Comparison of ENCODE assay signal across 8 cellular contexts in genomic region chr5:141850786-141851185, GRCh38. TPM values are rescaled to one million over a fixed set of nuclear protein-coding genes. Genes with fewer than 3 reads are reported as not detected.
DNase-seq lines count a peak whose midpoint lies in the region; ATAC-seq, FAIRE-seq and TF ChIP-seq lines count a peak whose summit lies in the region.

No MANE protein-coding gene starts in this region.

- no peak for FAIRE-seq in HepG2 (lab: Jason Lieb, UNC)

- H3K4me1 ChIP-seq in HepG2 (ENCODE audit: insufficient read depth, low read length): peaks cover 19% of the 10 kb centered on the region
- H3K4me1 ChIP-seq in right lobe of liver: peaks cover 0 to 12% (median 5%) of the 10 kb centered on the region in 4 donors
- peaks cover 8 to 9% of the 10 kb centered on the region in 2 donors for H3K4me1 ChIP-seq in muscle layer of duodenum (ENCODE audit: control insufficient read depth in 1 of 2, insufficient read depth in 2 of 2, low read length in 2 of 2)

- no peaks in the 10 kb centered on the region for H3K36me3 ChIP-seq in HepG2 (replicated peaks in 1 of 2; ENCODE audit: control insufficient read depth in 1 of 2, insufficient read depth in 2 of 2, low read length in 2 of 2)
- H3K36me3 ChIP-seq in right lobe of liver: no peaks in the 10 kb centered on the region
- no peaks in the 10 kb centered on the region for H3K36me3 ChIP-seq in brain microvascular endothelial cell (replicated peaks)
- no peaks in the 10 kb centered on the region for H3K36me3 ChIP-seq in muscle layer of duodenum (ENCODE audit: control insufficient read depth in 1 of 2, insufficient read depth in 2 of 2, low read length in 2 of 2)

- peak overlapping the region; percentile 15 for H2AFZ ChIP-seq in HepG2 (ENCODE audit: low read length)

- peak overlapping the region in 1 of 3 experiments; percentile 16; a peak in 1 of 6 replicates for H3K4me3 ChIP-seq in HepG2 (replicated peaks in 1 of 3; ENCODE audit: insufficient read depth in 1 of 3, low read depth in 2 of 3, low read length in 3 of 3)
- H3K4me3 ChIP-seq in right lobe of liver: no peak overlapping the region
- peak overlapping the region; percentile 68 for H3K4me3 ChIP-seq in brain microvascular endothelial cell (ENCODE audit: low read depth, low read length)
- peak overlapping the region in 1 of 2 donors; percentile 40 for H3K4me3 ChIP-seq in muscle layer of duodenum (ENCODE audit: low read depth in 1 of 2, low read length in 2 of 2)

- H3K79me2 ChIP-seq in HepG2 (ENCODE audit: insufficient read depth, low read length): no peaks in the 10 kb centered on the region

- BruUV-seq in HepG2 (replicated peaks; lab: Mats Ljungman, UMichigan): no TSS peak

- H3K4me2 ChIP-seq in HepG2 (ENCODE audit: low read depth, low read length): peak overlapping the region; percentile 51; the same call in 1 of the 2 replicates

- intact Hi-C loops in HepG2 (cut with micrococcal nuclease; ENCODE audit: unreplicated experiment): no loop called here
- intact Hi-C loops in right lobe of liver (cut with DNase I): no loop called here

- ATAC-seq in HepG2 (no peak), right lobe of liver (no peak), HG02870 (IDR thresholded peaks at IDR 0.05; ENCODE audit: unreplicated experiment) (no peak), GM18867 (IDR thresholded peaks at IDR 0.05; ENCODE audit: unreplicated experiment) (no peak)

- TF ChIP-seq CTCF in HepG2 (CRISPR knock-in tag; IDR thresholded peaks at IDR 0.05): no peak
- TF ChIP-seq CTCF in right lobe of liver (IDR thresholded peaks at IDR 0.05): no peak
- no peak for TF ChIP-seq CTCF in brain microvascular endothelial cell (IDR thresholded peaks at IDR 0.05; ENCODE audit: low read depth, low read length, missing control alignments)

- H3K9ac ChIP-seq in HepG2 (ENCODE audit: insufficient read depth, low read depth, low read length): no peak overlapping the region

- H3K27me3 ChIP-seq in HepG2 (ENCODE audit: control insufficient read depth in 1 of 2, insufficient read depth in 2 of 2, low read length in 2 of 2) (peaks cover 1 to 13% of the 10 kb centered on the region in 2 experiments; a peak in 2 of 5 replicates), right lobe of liver (no peaks in the 10 kb centered on the region), brain microvascular endothelial cell (replicated peaks) (no peaks in the 10 kb centered on the region), muscle layer of duodenum (ENCODE audit: low read depth, low read length) (peaks cover 4% of the 10 kb centered on the region)

- 16% methylated on average over 4 of the region's 10 CpGs for WGBS in HepG2 (ENCODE audit: low lambda C conversion rate)
- 60% methylated on average over 2 of the region's 10 CpGs for WGBS in right lobe of liver (ENCODE audit: insufficient coverage, low coverage, low lambda C conversion rate, missing lambda C conversion rate)

- in situ Hi-C loops in HepG2 (cut with HindIII; ENCODE audit: extremely low pct_ligation_motif_present, low pct_unique_long_range_greater_than_20kb) (no loop called here), brain microvascular endothelial cell (cut with HindIII; ENCODE audit: low pct_ligation_motif_present, low sequenced_read_pairs) (no loop called here)

- no peak overlapping the region for H3K27ac ChIP-seq in HepG2 (ENCODE audit: extremely low read length, insufficient read depth, low read length)
- peak overlapping the region in 1 of 3 donors; percentile 94 for H3K27ac ChIP-seq in right lobe of liver
- no peak overlapping the region for H3K27ac ChIP-seq in brain microvascular endothelial cell
- peak overlapping the region; percentile 56 for H3K27ac ChIP-seq in muscle layer of duodenum (ENCODE audit: low read length)

- H3K9me3 ChIP-seq in HepG2 (ENCODE audit: low read length) (no peaks in the 10 kb centered on the region), right lobe of liver (no peaks in the 10 kb centered on the region), muscle layer of duodenum (ENCODE audit: control insufficient read depth in 1 of 2, low read length in 2 of 2) (no peaks in the 10 kb centered on the region)

- no peak for TF ChIP-seq EP300 in HepG2 (IDR thresholded peaks at IDR 0.05; ENCODE audit: low read depth in 2 of 2, low read length in 2 of 2)
- no peak for TF ChIP-seq EP300 in HepG2 (CRISPR knock-in tag; IDR thresholded peaks at IDR 0.05; ENCODE audit: borderline replicate concordance)

- no peak for DNase-seq in HepG2 (ENCODE audit: low spot score)
- no peak for DNase-seq in right lobe of liver
- DNase-seq in brain microvascular endothelial cell: no peak
- DNase-seq in inferior parietal cortex (ENCODE audit: extremely low spot score): no peak
- no peak for DNase-seq in NCI-H524 treated with DMSO at 0.1 percent for 48 hours (lab: John Stamatoyannopoulos, UW)

- H4K20me1 ChIP-seq in HepG2 (ENCODE audit: insufficient read depth, low read length): no peaks in the 10 kb centered on the region

- POLR2A ChIA-PET in HepG2 (lab: Yijun Ruan, JAX): interaction anchor here (1.1 kb wide), 1 partner anchor 73 kb away, joined by 6 read pairs; the partner anchor contains the start of gene DELE1

- CTCF ChIA-PET in HepG2 (lab: Yijun Ruan, JAX; ENCODE audit: low intra/inter-chr PET ratio, low total read pairs): no interaction called here

- no peak for TF ChIP-seq RAD21 in HepG2 (CRISPR knock-in tag; IDR thresholded peaks at IDR 0.05)

- no peak for TF ChIP-seq POLR2A in HepG2 (IDR thresholded peaks at IDR 0.05; ENCODE audit: insufficient read depth in 1 of 2, low read depth in 2 of 2, low read length in 2 of 2)
- TF ChIP-seq POLR2A in right lobe of liver (IDR thresholded peaks at IDR 0.05): no peak

TF ChIP-seq in HepG2, 621 proteins besides CTCF, POLR2A, EP300 and RAD21 (continues in another document):
- TF ChIP-seq MTF2 (CRISPR knock-in tag; IDR thresholded peaks at IDR 0.05; ENCODE audit: borderline replicate concordance): no peak
- no peak for TF ChIP-seq RNF2 (conservative IDR thresholded peaks at IDR 0.05; ENCODE audit: low read depth)
- TF ChIP-seq PPARG (CRISPR knock-in tag; conservative IDR thresholded peaks at IDR 0.05): no peak
- TF ChIP-seq ISX (CRISPR knock-in tag; conservative IDR thresholded peaks at IDR 0.05): no peak
- TF ChIP-seq NR2C2 (CRISPR knock-in tag; IDR thresholded peaks at IDR 0.05; ENCODE audit: borderline replicate concordance): no peak
- no peak for TF ChIP-seq ZBED4 (CRISPR knock-in tag; IDR thresholded peaks at IDR 0.05; ENCODE audit: borderline replicate concordance)
- TF ChIP-seq CENPBD1 (CRISPR knock-in tag; IDR thresholded peaks at IDR 0.05; ENCODE audit: borderline replicate concordance, low read depth): no peak

RNA-seq across cellular contexts. Expression of gene PCDH1, which starts 27.4 kb away (rescaled TPM):
- total RNA-seq in HepG2 (2016; rRNA removed; fragmentation: Illumina TruSeq; extraction: Trizol): 0.11 and 0.13 TPM in 2 replicates
- total RNA-seq in HepG2 (2016; cell fraction: cytosol; rRNA removed; fragmentation: Illumina TruSeq; extraction: Trizol; ENCODE audit: low read depth): not detected in 2 replicates
- 0.09 TPM in 1 of 2 replicates, not detected in the other for total RNA-seq in HepG2 (2016; cell fraction: insoluble cytoplasmic fraction; rRNA removed; fragmentation: Illumina TruSeq; extraction: Trizol)
- total RNA-seq in HepG2 (2016; cell fraction: membrane; rRNA removed; fragmentation: Illumina TruSeq; extraction: Trizol): not detected in 2 replicates
- total RNA-seq in HepG2 (2016; cell fraction: nucleus; rRNA removed; fragmentation: Illumina TruSeq; extraction: Trizol): 0.31 TPM in 1 of 2 replicates, not detected in the other
- 0.83 and 1.3 TPM in 2 replicates for polyA plus RNA-seq in HepG2 (2011; rRNA removed)
- 0.85 and 1.0 TPM in 2 replicates for polyA plus RNA-seq in HepG2 (2011; cell fraction: cytosol; rRNA removed)
- polyA plus RNA-seq in HepG2 (2011; cell fraction: nucleus; rRNA removed): 0.83 and 0.90 TPM in 2 replicates
- 0.80 and 1.3 TPM in 2 replicates for polyA plus RNA-seq in HepG2 (2012)
- polyA plus RNA-seq in HepG2 (2016; cell fraction: cytosol; fragmentation: Illumina TruSeq; extraction: Trizol; ENCODE audit: low read depth): 0.08 TPM in 1 of 2 replicates, not detected in the other
- polyA plus RNA-seq in HepG2 (2016; cell fraction: insoluble cytoplasmic fraction; fragmentation: Illumina TruSeq; extraction: Trizol; ENCODE audit: low read depth): 0.11 TPM in 1 of 2 replicates, not detected in the other
- polyA plus RNA-seq in HepG2 (2016; cell fraction: membrane; fragmentation: Illumina TruSeq; extraction: Trizol; ENCODE audit: low read depth): not detected in 2 replicates
- 0.25 TPM in 1 of 2 replicates, not detected in the other for polyA plus RNA-seq in HepG2 (2016; cell fraction: nucleus; fragmentation: Illumina TruSeq; extraction: Trizol; ENCODE audit: insufficient read depth, low read depth)
- 2.1 and 10.8 TPM in 2 replicates for polyA minus RNA-seq in HepG2 (2011; rRNA and poly(A)+ RNA removed; ENCODE audit: low replicate concordance)
- 1.6 and 1.9 TPM in 2 replicates for polyA minus RNA-seq in HepG2 (2011; cell fraction: cytosol; rRNA and poly(A)+ RNA removed)
- polyA minus RNA-seq in HepG2 (2011; cell fraction: nucleus; rRNA and poly(A)+ RNA removed): 0.75 and 0.77 TPM in 2 replicates
- 10 to 100 TPM; 20.8 to 44.1 (median 29.4) TPM for total RNA-seq in right lobe of liver

Comparison
In these comparisons a context has a peak if more than half of its experiments do, and no peak if none do; other contexts are left out.
1. RNA of gene PCDH1, which starts 27.4 kb away (total RNA-seq): 20.8 to 44.1 TPM in right lobe of liver; 0.09 to 0.31 TPM in HepG2; every median in the first group is over 10 times any median in the second.